1 cellular context compared by ENCODE assay signal in the genomic region with DNA sequence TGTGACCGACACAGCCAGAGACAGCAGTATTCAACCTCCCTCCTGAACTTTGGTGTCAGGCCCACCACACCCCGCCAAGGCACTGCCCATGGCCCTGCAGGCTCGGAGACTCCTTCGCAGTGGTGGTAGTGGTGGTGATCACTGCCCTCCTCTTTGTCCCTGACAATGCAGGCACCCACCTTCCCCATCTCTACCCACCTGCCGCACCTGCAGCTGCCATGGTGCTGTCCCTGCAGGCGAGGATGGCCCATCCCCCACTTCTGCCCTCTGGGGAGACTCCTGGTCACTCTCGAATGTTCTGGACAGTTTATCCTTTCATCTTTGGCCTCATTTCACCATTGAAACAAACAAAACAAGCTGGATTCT.
TF ChIP-seq lines count a peak whose summit lies in the region.

No MANE protein-coding gene starts in this region.

TF ChIP-seq in GM23338, 12 proteins besides CTCF, POLR2A, EP300 and RAD21 (continued from another document):
- TF ChIP-seq, protein P1, sequence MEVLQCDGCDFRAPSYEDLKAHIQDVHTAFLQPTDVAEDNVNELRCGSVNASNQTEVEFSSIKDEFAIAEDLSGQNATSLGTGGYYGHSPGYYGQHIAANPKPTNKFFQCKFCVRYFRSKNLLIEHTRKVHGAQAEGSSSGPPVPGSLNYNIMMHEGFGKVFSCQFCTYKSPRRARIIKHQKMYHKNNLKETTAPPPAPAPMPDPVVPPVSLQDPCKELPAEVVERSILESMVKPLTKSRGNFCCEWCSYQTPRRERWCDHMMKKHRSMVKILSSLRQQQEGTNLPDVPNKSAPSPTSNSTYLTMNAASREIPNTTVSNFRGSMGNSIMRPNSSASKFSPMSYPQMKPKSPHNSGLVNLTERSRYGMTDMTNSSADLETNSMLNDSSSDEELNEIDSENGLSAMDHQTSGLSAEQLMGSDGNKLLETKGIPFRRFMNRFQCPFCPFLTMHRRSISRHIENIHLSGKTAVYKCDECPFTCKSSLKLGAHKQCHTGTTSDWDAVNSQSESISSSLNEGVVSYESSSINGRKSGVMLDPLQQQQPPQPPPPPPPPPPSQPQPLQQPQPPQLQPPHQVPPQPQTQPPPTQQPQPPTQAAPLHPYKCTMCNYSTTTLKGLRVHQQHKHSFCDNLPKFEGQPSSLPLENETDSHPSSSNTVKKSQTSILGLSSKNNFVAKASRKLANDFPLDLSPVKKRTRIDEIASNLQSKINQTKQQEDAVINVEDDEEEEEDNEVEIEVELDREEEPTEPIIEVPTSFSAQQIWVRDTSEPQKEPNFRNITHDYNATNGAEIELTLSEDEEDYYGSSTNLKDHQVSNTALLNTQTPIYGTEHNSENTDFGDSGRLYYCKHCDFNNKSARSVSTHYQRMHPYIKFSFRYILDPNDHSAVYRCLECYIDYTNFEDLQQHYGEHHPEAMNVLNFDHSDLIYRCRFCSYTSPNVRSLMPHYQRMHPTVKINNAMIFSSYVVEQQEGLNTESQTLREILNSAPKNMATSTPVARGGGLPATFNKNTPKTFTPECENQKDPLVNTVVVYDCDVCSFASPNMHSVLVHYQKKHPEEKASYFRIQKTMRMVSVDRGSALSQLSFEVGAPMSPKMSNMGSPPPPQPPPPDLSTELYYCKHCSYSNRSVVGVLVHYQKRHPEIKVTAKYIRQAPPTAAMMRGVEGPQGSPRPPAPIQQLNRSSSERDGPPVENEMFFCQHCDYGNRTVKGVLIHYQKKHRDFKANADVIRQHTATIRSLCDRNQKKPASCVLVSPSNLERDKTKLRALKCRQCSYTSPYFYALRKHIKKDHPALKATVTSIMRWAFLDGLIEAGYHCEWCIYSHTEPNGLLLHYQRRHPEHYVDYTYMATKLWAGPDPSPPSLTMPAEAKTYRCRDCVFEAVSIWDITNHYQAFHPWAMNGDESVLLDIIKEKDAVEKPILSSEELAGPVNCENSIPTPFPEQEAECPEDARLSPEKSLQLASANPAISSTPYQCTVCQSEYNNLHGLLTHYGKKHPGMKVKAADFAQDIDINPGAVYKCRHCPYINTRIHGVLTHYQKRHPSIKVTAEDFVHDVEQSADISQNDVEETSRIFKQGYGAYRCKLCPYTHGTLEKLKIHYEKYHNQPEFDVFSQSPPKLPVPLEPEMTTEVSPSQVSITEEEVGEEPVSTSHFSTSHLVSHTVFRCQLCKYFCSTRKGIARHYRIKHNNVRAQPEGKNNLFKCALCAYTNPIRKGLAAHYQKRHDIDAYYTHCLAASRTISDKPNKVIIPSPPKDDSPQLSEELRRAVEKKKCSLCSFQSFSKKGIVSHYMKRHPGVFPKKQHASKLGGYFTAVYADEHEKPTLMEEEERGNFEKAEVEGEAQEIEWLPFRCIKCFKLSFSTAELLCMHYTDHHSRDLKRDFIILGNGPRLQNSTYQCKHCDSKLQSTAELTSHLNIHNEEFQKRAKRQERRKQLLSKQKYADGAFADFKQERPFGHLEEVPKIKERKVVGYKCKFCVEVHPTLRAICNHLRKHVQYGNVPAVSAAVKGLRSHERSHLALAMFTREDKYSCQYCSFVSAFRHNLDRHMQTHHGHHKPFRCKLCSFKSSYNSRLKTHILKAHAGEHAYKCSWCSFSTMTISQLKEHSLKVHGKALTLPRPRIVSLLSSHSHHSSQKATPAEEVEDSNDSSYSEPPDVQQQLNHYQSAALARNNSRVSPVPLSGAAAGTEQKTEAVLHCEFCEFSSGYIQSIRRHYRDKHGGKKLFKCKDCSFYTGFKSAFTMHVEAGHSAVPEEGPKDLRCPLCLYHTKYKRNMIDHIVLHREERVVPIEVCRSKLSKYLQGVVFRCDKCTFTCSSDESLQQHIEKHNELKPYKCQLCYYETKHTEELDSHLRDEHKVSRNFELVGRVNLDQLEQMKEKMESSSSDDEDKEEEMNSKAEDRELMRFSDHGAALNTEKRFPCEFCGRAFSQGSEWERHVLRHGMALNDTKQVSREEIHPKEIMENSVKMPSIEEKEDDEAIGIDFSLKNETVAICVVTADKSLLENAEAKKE (CRISPR knock-in tag; IDR thresholded peaks at IDR 0.05) = no peak
- TF ChIP-seq NANOG (IDR thresholded peaks at IDR 0.05; ENCODE audit: borderline replicate concordance) = no peak
